Comparison of ENCODE assay signal across 8 cellular contexts in genomic region chr19:37217533-37217854, GRCh38.
DNase-seq lines count a peak whose midpoint lies in the region; ATAC-seq and TF ChIP-seq lines count a peak whose summit lies in the region.

No MANE protein-coding gene starts in this region.

- H3K27me3 Mint-ChIP-seq in central memory CD8-positive, alpha-beta T cell: no peaks in the 10 kb centered on the region
- peaks cover 3% of the 10 kb centered on the region for H3K27me3 Mint-ChIP-seq in nephron progenitor cell (ENCODE audit: low read depth, poor library complexity)

- H3K36me3 Mint-ChIP-seq in central memory CD8-positive, alpha-beta T cell (ENCODE audit: insufficient read depth): peaks cover 19% of the 10 kb centered on the region
- peaks cover 59% of the 10 kb centered on the region for H3K36me3 Mint-ChIP-seq in nephron progenitor cell (ENCODE audit: low read depth)

- peak; percentile 84 for ATAC-seq in GM18868 (IDR thresholded peaks at IDR 0.05; ENCODE audit: unreplicated experiment)
- ATAC-seq in HG03565 (IDR thresholded peaks at IDR 0.05; ENCODE audit: unreplicated experiment): peak; percentile 68
- no peak for ATAC-seq in central memory CD8-positive, alpha-beta T cell (replicated peaks; ENCODE audit: extremely low read depth, poor library complexity, severe bottlenecking)
- ATAC-seq in HG03097 (IDR thresholded peaks at IDR 0.05; ENCODE audit: low FRiP score, unreplicated experiment): no peak
- no peak for ATAC-seq in HG02678 (IDR thresholded peaks at IDR 0.05; ENCODE audit: unreplicated experiment)

- peak overlapping the region; percentile 80 for H3K27ac Mint-ChIP-seq in central memory CD8-positive, alpha-beta T cell (ENCODE audit: low read depth)
- H3K27ac Mint-ChIP-seq in nephron progenitor cell: peak overlapping the region; percentile 96

- no peak for TF ChIP-seq CTCF in nephron progenitor cell (IDR thresholded peaks at IDR 0.05)

- H3K4me3 Mint-ChIP-seq in central memory CD8-positive, alpha-beta T cell: peak overlapping the region; percentile 85
- peak overlapping the region; percentile 96 for H3K4me3 Mint-ChIP-seq in nephron progenitor cell

- H3K9me3 Mint-ChIP-seq in central memory CD8-positive, alpha-beta T cell: no peaks in the 10 kb centered on the region
- peaks cover 75% of the 10 kb centered on the region for H3K9me3 Mint-ChIP-seq in nephron progenitor cell

- DNase-seq in central memory CD8-positive, alpha-beta T cell (ENCODE audit: low spot score in 2 of 2): no peak
- no peak for DNase-seq in nephron progenitor cell
- DNase-seq in AG08395 (ENCODE audit: low spot score): no peak
- DNase-seq in LoVo (ENCODE audit: low spot score): no peak

- H3K4me1 Mint-ChIP-seq in central memory CD8-positive, alpha-beta T cell: peaks cover 35% of the 10 kb centered on the region
- H3K4me1 Mint-ChIP-seq in nephron progenitor cell: peaks cover 26% of the 10 kb centered on the region

Comparison
In these comparisons a context has a peak if more than half of its experiments do, and no peak if none do; other contexts are left out.
1. ATAC-seq: peak in GM18868 (single experiment) and HG03565 (single experiment); none in central memory CD8-positive, alpha-beta T cell (single experiment), HG03097 (single experiment) and HG02678 (single experiment).